ENCODE assay signal across 1 cellular context in genomic region chr7:45384499-45384898, GRCh38.
TF ChIP-seq lines count a peak whose summit lies in the region.

No MANE protein-coding gene starts in this region.

TF ChIP-seq in HEK293T, 16 proteins besides CTCF, POLR2A, EP300 and RAD21 (continued from another document):
- TF ChIP-seq TARDBP (IDR thresholded peaks at IDR 0.05) = no peak
- no peak for TF ChIP-seq BHLHE40 (IDR thresholded peaks at IDR 0.05; ENCODE audit: borderline replicate concordance)
- no peak for TF ChIP-seq ZNF384 (IDR thresholded peaks at IDR 0.05)
- TF ChIP-seq NFRKB (IDR thresholded peaks at IDR 0.05) = no peak
- TF ChIP-seq FOXM1 (IDR thresholded peaks at IDR 0.05; ENCODE audit: borderline replicate concordance) = no peak
- no peak for TF ChIP-seq HDGF (IDR thresholded peaks at IDR 0.05; ENCODE audit: borderline replicate concordance)
